In genomic region chr7:149622444-149623210, GRCh38 we compare ENCODE assay signal across 2 cellular contexts.
TF ChIP-seq lines count a peak whose summit lies in the region.

No MANE protein-coding gene starts in this region.

TF ChIP-seq in A549, 52 proteins besides CTCF, POLR2A, EP300 and RAD21 (continued from another document):
- no peak for TF ChIP-seq TFCP2L1 (CRISPR knock-in tag; IDR thresholded peaks at IDR 0.05)
- no peak for TF ChIP-seq REST (IDR thresholded peaks at IDR 0.05)
- no peak for TF ChIP-seq USF2 (IDR thresholded peaks at IDR 0.05)
- TF ChIP-seq HEYL (CRISPR knock-in tag; IDR thresholded peaks at IDR 0.05), result no peak
- no peak for TF ChIP-seq SMC3 (IDR thresholded peaks at IDR 0.05)
- TF ChIP-seq NPAS2 (CRISPR knock-in tag; IDR thresholded peaks at IDR 0.05; ENCODE audit: borderline replicate concordance), result no peak

TF ChIP-seq in GM23338, 12 proteins besides CTCF, POLR2A, EP300 and RAD21 (continued from another document):
- TF ChIP-seq ZNF114 (CRISPR knock-in tag; IDR thresholded peaks at IDR 0.05), result no peak
- no peak for TF ChIP-seq NANOG (IDR thresholded peaks at IDR 0.05; ENCODE audit: borderline replicate concordance)
- no peak for TF ChIP-seq ZNF462 (CRISPR knock-in tag; IDR thresholded peaks at IDR 0.05)
- no peak for TF ChIP-seq CREB1 (CRISPR knock-in tag; IDR thresholded peaks at IDR 0.05; ENCODE audit: low read depth)
